ENCODE assay signal across 8 cellular contexts in genomic region chr13:49300716-49301589, GRCh38. TPM values are rescaled to one million over a fixed set of nuclear protein-coding genes. Genes with fewer than 3 reads are reported as not detected.
DNase-seq lines count a peak whose midpoint lies in the region; ATAC-seq, FAIRE-seq and TF ChIP-seq lines count a peak whose summit lies in the region.

No MANE protein-coding gene starts in this region.

- peak overlapping the region; percentile 3 to 80 (median 64) for H3K27ac Mint-ChIP-seq in brain

- FAIRE-seq in TTC549 (lab: Jason Lieb, UNC): peak; percentile 62

- H3K27me3 Mint-ChIP-seq in brain: no peaks in the 10 kb centered on the region

- ATAC-seq in HG02678 (IDR thresholded peaks at IDR 0.05; ENCODE audit: unreplicated experiment): peak; percentile 90

- H3K36me3 Mint-ChIP-seq in brain: no peaks in the 10 kb centered on the region

- H3K4me3 Mint-ChIP-seq in brain: peak overlapping the region in 3 of 5 experiments; percentile 1 to 24 (median 2)

- H3K4me1 Mint-ChIP-seq in brain: peaks cover 23% of the 10 kb centered on the region

- DNase-seq in NCI-H2107 treated with DMSO at 0.1 percent for 48 hours (lab: John Stamatoyannopoulos, UW; ENCODE audit: unreplicated experiment): peak; percentile 82
- DNase-seq in NCI-H2107 (lab: John Stamatoyannopoulos, UW): no peak
- DNase-seq in NCI-H146 treated with DMSO at 0.1 percent for 48 hours (lab: John Stamatoyannopoulos, UW; ENCODE audit: unreplicated experiment): peak; percentile 72
- peak; percentile 84 for DNase-seq in inferior parietal cortex (ENCODE audit: extremely low spot score)
- peak; percentile 70 for DNase-seq in stimulated activated CD4-positive, alpha-beta T cell treated with anti-CD3 and anti-CD28 coated beads, Interleukin-15, amount 100 ng/mL, for 24 hours

- H3K9me3 Mint-ChIP-seq in brain: no peaks in the 10 kb centered on the region

- TF ChIP-seq CTCF in brain (conservative IDR thresholded peaks at IDR 0.05): peak; percentile 84 to 87

RNA-seq across cellular contexts. Expression of gene CDADC1, which starts 53.2 kb away (rescaled TPM):
- polyA plus RNA-seq in brain (ENCODE audit: insufficient read depth, low read depth, low replicate concordance): 3.3 TPM
